In genomic region chr10:128287099-128287498, GRCh38 we compare ENCODE assay signal across 14 cellular contexts.
"Had no signal": no experiment of that assay in that cellular context is flagged by ENCODE, and none has a peak within 500 bp of the region (broad histone marks: within the 10 kb centered on the region; RNA-seq: fewer than 3 reads in every experiment).

No MANE protein-coding gene starts in this region.

- H3K27ac Mint-ChIP-seq: activated naive CD4-positive, alpha-beta T cell treated with anti-CD3 and anti-CD28 coated beads for 36 hours; activated naive CD8-positive, alpha-beta T cell treated with anti-CD3 and anti-CD28 coated beads, Interleukin-2, amount 50 U/mL, for 24 hours; activated T-helper 2 cell treated with anti-CD3 and anti-CD28 coated beads, Interferon-gamma antibody, Interleukin-2, Interleukin-4, amounts not matched to agents 10 μg/mL and 5 μg/mL and 100 μg/mL, durations not matched to agents 14 hours and 24 hours and 36 hours; T-helper 2 cell treated with Interferon-gamma antibody and Interleukin-4, amounts not matched to agents 5 μg/mL and 100 μg/mL, for 36 hours had no signal

- H3K36me3 ChIP-seq: lower lobe of right lung, right atrium auricular region, upper lobe of left lung had no signal

- H3K4me3 Mint-ChIP-seq: activated naive CD4-positive, alpha-beta T cell treated with anti-CD3 and anti-CD28 coated beads for 36 hours; activated naive CD8-positive, alpha-beta T cell treated with anti-CD3 and anti-CD28 coated beads, Interleukin-2, amount 50 U/mL, for 24 hours; T-helper 2 cell treated with Interferon-gamma antibody and Interleukin-4, amounts not matched to agents 5 μg/mL and 100 μg/mL, for 36 hours had no signal

- H3K4me1 Mint-ChIP-seq: activated naive CD8-positive, alpha-beta T cell treated with anti-CD3 and anti-CD28 coated beads, Interleukin-2, amount 50 U/mL, for 24 hours had no signal

- H3K9me3 ChIP-seq: lower lobe of right lung had no signal

- H3K9me3 Mint-ChIP-seq: activated T-helper 2 cell treated with anti-CD3 and anti-CD28 coated beads, Interferon-gamma antibody, Interleukin-2, Interleukin-4, amounts not matched to agents 10 μg/mL and 5 μg/mL and 100 μg/mL, durations not matched to agents 14 hours and 24 hours and 36 hours; T-helper 2 cell treated with Interferon-gamma antibody and Interleukin-4, amounts not matched to agents 5 μg/mL and 100 μg/mL, for 36 hours had no signal

- H3K4me3 ChIP-seq: hepatocyte, lower lobe of right lung, right atrium auricular region, skin epidermis, upper lobe of left lung had no signal

- H3K27ac ChIP-seq: hepatocyte, lower lobe of right lung, right atrium auricular region, skin epidermis, upper lobe of left lung had no signal

- DNase-seq: activated CD4-positive, CD25-positive, alpha-beta regulatory T cell treated with anti-CD3 and anti-CD28 coated beads, Interleukin-2, amount 50 U/mL, for 72 hours; activated naive CD4-positive, alpha-beta T cell treated with anti-CD3 and anti-CD28 coated beads for 36 hours; activated naive CD8-positive, alpha-beta T cell treated with anti-CD3 and anti-CD28 coated beads, Interleukin-2, amount 50 U/mL, for 24 hours; aorta; lower lobe of right lung; stimulated activated CD4-positive, alpha-beta T cell treated with anti-CD3 and anti-CD28 coated beads, Interleukin-15, amount 100 ng/mL, for 24 hours; stimulated activated CD4-positive, alpha-beta T cell treated with anti-CD3 and anti-CD28 coated beads, Interleukin-4, amount 100 ng/mL, for 1 hour; stimulated activated naive CD4-positive, alpha-beta T cell had no signal
